Comparison of ENCODE assay signal across 1 cellular context in the genomic region with DNA sequence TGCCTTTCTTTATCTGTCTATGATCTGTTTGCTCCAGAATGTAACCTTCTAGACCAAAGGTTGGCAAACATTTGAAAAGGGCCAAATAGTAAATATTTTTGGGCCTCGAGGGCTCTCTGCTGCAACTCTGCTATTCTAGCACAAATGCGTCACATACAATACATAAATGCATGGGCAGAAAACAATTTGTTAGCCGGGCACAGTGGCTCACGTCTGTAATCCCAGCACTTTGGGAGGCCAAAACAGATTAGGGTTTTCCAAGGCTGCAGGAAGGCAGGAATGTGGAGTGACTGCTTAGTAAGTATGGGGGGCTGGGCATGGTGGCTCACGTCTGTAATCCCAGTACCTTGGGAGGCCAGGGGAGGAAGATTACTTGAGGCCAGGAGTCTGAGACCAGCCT.
TF ChIP-seq lines count a peak whose summit lies in the region.

No MANE protein-coding gene starts in this region.

TF ChIP-seq in GM23338, 12 proteins besides CTCF, POLR2A, EP300 and RAD21:
- TF ChIP-seq, protein P1, sequence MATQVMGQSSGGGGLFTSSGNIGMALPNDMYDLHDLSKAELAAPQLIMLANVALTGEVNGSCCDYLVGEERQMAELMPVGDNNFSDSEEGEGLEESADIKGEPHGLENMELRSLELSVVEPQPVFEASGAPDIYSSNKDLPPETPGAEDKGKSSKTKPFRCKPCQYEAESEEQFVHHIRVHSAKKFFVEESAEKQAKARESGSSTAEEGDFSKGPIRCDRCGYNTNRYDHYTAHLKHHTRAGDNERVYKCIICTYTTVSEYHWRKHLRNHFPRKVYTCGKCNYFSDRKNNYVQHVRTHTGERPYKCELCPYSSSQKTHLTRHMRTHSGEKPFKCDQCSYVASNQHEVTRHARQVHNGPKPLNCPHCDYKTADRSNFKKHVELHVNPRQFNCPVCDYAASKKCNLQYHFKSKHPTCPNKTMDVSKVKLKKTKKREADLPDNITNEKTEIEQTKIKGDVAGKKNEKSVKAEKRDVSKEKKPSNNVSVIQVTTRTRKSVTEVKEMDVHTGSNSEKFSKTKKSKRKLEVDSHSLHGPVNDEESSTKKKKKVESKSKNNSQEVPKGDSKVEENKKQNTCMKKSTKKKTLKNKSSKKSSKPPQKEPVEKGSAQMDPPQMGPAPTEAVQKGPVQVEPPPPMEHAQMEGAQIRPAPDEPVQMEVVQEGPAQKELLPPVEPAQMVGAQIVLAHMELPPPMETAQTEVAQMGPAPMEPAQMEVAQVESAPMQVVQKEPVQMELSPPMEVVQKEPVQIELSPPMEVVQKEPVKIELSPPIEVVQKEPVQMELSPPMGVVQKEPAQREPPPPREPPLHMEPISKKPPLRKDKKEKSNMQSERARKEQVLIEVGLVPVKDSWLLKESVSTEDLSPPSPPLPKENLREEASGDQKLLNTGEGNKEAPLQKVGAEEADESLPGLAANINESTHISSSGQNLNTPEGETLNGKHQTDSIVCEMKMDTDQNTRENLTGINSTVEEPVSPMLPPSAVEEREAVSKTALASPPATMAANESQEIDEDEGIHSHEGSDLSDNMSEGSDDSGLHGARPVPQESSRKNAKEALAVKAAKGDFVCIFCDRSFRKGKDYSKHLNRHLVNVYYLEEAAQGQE (IDR thresholded peaks at IDR 0.05; ENCODE audit: unreplicated experiment) = no peak
- TF ChIP-seq, protein P2, sequence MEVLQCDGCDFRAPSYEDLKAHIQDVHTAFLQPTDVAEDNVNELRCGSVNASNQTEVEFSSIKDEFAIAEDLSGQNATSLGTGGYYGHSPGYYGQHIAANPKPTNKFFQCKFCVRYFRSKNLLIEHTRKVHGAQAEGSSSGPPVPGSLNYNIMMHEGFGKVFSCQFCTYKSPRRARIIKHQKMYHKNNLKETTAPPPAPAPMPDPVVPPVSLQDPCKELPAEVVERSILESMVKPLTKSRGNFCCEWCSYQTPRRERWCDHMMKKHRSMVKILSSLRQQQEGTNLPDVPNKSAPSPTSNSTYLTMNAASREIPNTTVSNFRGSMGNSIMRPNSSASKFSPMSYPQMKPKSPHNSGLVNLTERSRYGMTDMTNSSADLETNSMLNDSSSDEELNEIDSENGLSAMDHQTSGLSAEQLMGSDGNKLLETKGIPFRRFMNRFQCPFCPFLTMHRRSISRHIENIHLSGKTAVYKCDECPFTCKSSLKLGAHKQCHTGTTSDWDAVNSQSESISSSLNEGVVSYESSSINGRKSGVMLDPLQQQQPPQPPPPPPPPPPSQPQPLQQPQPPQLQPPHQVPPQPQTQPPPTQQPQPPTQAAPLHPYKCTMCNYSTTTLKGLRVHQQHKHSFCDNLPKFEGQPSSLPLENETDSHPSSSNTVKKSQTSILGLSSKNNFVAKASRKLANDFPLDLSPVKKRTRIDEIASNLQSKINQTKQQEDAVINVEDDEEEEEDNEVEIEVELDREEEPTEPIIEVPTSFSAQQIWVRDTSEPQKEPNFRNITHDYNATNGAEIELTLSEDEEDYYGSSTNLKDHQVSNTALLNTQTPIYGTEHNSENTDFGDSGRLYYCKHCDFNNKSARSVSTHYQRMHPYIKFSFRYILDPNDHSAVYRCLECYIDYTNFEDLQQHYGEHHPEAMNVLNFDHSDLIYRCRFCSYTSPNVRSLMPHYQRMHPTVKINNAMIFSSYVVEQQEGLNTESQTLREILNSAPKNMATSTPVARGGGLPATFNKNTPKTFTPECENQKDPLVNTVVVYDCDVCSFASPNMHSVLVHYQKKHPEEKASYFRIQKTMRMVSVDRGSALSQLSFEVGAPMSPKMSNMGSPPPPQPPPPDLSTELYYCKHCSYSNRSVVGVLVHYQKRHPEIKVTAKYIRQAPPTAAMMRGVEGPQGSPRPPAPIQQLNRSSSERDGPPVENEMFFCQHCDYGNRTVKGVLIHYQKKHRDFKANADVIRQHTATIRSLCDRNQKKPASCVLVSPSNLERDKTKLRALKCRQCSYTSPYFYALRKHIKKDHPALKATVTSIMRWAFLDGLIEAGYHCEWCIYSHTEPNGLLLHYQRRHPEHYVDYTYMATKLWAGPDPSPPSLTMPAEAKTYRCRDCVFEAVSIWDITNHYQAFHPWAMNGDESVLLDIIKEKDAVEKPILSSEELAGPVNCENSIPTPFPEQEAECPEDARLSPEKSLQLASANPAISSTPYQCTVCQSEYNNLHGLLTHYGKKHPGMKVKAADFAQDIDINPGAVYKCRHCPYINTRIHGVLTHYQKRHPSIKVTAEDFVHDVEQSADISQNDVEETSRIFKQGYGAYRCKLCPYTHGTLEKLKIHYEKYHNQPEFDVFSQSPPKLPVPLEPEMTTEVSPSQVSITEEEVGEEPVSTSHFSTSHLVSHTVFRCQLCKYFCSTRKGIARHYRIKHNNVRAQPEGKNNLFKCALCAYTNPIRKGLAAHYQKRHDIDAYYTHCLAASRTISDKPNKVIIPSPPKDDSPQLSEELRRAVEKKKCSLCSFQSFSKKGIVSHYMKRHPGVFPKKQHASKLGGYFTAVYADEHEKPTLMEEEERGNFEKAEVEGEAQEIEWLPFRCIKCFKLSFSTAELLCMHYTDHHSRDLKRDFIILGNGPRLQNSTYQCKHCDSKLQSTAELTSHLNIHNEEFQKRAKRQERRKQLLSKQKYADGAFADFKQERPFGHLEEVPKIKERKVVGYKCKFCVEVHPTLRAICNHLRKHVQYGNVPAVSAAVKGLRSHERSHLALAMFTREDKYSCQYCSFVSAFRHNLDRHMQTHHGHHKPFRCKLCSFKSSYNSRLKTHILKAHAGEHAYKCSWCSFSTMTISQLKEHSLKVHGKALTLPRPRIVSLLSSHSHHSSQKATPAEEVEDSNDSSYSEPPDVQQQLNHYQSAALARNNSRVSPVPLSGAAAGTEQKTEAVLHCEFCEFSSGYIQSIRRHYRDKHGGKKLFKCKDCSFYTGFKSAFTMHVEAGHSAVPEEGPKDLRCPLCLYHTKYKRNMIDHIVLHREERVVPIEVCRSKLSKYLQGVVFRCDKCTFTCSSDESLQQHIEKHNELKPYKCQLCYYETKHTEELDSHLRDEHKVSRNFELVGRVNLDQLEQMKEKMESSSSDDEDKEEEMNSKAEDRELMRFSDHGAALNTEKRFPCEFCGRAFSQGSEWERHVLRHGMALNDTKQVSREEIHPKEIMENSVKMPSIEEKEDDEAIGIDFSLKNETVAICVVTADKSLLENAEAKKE (CRISPR knock-in tag; IDR thresholded peaks at IDR 0.05) = no peak
- TF ChIP-seq CREB1 (CRISPR knock-in tag; IDR thresholded peaks at IDR 0.05; ENCODE audit: low read depth) = no peak
- TF ChIP-seq JUNB (IDR thresholded peaks at IDR 0.05; ENCODE audit: unreplicated experiment) = no peak
- TF ChIP-seq, protein P3, sequence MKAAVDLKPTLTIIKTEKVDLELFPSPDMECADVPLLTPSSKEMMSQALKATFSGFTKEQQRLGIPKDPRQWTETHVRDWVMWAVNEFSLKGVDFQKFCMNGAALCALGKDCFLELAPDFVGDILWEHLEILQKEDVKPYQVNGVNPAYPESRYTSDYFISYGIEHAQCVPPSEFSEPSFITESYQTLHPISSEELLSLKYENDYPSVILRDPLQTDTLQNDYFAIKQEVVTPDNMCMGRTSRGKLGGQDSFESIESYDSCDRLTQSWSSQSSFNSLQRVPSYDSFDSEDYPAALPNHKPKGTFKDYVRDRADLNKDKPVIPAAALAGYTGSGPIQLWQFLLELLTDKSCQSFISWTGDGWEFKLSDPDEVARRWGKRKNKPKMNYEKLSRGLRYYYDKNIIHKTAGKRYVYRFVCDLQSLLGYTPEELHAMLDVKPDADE (IDR thresholded peaks at IDR 0.05) = no peak
- no peak for TF ChIP-seq POLR2AphosphoS5 (IDR thresholded peaks at IDR 0.05; ENCODE audit: low read depth)
- TF ChIP-seq ZNF114 (CRISPR knock-in tag; IDR thresholded peaks at IDR 0.05) = no peak
- no peak for TF ChIP-seq STAT1 (IDR thresholded peaks at IDR 0.05; ENCODE audit: unreplicated experiment)
- TF ChIP-seq ZNF331 (CRISPR knock-in tag; IDR thresholded peaks at IDR 0.05; ENCODE audit: low read depth) = no peak
- TF ChIP-seq NANOG (IDR thresholded peaks at IDR 0.05; ENCODE audit: borderline replicate concordance) = no peak
- no peak for TF ChIP-seq EZH2phosphoT487 (IDR thresholded peaks at IDR 0.05; ENCODE audit: unreplicated experiment)
